ENCODE assay signal across 1 cellular context in the genomic region with DNA sequence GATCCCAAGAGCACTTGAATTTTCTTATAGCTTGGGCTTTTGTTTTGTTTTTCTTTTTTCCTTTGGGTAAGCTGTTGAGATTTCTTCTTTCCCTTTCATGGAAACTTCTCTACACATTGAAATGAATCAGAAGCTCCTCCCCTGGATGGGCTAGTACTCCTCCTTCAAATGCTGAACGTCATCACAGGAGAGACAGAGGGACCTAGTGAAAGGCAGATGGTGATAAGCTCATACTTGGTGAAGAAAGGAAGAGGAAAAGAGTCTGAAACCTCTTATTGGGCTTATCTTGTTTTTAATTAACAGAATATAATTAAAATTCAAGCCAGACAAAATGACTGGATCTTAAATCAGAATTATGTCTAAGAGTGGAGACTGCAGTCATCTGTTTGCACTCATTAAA.
TF ChIP-seq lines count a peak whose summit lies in the region.

No MANE protein-coding gene starts in this region.

TF ChIP-seq in K562, 482 proteins besides CTCF, POLR2A, EP300 and RAD21 (continued from another document and continues in another):
- TF ChIP-seq, protein P1, sequence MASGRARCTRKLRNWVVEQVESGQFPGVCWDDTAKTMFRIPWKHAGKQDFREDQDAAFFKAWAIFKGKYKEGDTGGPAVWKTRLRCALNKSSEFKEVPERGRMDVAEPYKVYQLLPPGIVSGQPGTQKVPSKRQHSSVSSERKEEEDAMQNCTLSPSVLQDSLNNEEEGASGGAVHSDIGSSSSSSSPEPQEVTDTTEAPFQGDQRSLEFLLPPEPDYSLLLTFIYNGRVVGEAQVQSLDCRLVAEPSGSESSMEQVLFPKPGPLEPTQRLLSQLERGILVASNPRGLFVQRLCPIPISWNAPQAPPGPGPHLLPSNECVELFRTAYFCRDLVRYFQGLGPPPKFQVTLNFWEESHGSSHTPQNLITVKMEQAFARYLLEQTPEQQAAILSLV (tag; IDR thresholded peaks at IDR 0.05) = no peak
- TF ChIP-seq SNRNP70 (optimal IDR thresholded peaks at IDR 0.05; ENCODE audit: low read depth, low read length) = no peak
- TF ChIP-seq XRCC4 (IDR thresholded peaks at IDR 0.05; ENCODE audit: extremely low read depth, insufficient read depth, insufficient read length) = no peak
- no peak for TF ChIP-seq PRPF4 (IDR thresholded peaks at IDR 0.05; ENCODE audit: insufficient read depth, low read depth, low read length, poor library complexity, severe bottlenecking)
- TF ChIP-seq RNF2 (IDR thresholded peaks at IDR 0.05) = no peak
- TF ChIP-seq TRIM28 (IDR thresholded peaks at IDR 0.05) = no peak
- peak in 1 of 2 experiments; percentile 46 for TF ChIP-seq AFF1 (IDR thresholded peaks at IDR 0.05; ENCODE audit: low read depth in 1 of 2, partially characterized antibody in 2 of 2)
- TF ChIP-seq ZNF239 (CRISPR knock-in tag; IDR thresholded peaks at IDR 0.05) = no peak
- no peak for TF ChIP-seq NFIC (IDR thresholded peaks at IDR 0.05)
- TF ChIP-seq CBFA2T3 (IDR thresholded peaks at IDR 0.05) = no peak
- TF ChIP-seq PKNOX1 (IDR thresholded peaks at IDR 0.05) = 0 out of 2 replicates have a peak, but pooled peaks have one; percentile 30
- no peak for TF ChIP-seq HINFP (tag; conservative IDR thresholded peaks at IDR 0.05; ENCODE audit: low read depth)
- TF ChIP-seq ATF1 (CRISPR knock-in tag; IDR thresholded peaks at IDR 0.05) = no peak; the same call in 1 of the 2 replicates
- TF ChIP-seq ATF1 (tag; IDR thresholded peaks at IDR 0.05) = peak; percentile 82
- no peak for TF ChIP-seq SLC30A9 (CRISPR knock-in tag; IDR thresholded peaks at IDR 0.05)
- no peak for TF ChIP-seq ZNF165 (CRISPR knock-in tag; IDR thresholded peaks at IDR 0.05; ENCODE audit: borderline replicate concordance)
- TF ChIP-seq RBFOX2 (IDR thresholded peaks at IDR 0.05; ENCODE audit: low read depth, low read length) = 0 out of 2 replicates have a peak, but pooled peaks have one; percentile 18
- TF ChIP-seq ZNF274 (IDR thresholded peaks at IDR 0.05; ENCODE audit: borderline replicate concordance, low read depth, low read length) = no peak
- no peak for TF ChIP-seq POLR3A (IDR thresholded peaks at IDR 0.05; ENCODE audit: borderline replicate concordance, extremely low read depth, insufficient read depth, insufficient read length)
- TF ChIP-seq, protein P2, sequence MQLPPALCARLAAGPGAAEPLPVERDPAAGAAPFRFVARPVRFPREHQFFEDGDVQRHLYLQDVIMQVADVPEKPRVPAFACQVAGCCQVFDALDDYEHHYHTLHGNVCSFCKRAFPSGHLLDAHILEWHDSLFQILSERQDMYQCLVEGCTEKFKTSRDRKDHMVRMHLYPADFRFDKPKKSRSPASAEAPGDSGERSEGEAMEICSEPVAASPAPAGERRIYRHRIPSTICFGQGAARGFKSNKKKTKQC (CRISPR knock-in tag; IDR thresholded peaks at IDR 0.05) = no peak
- no peak for TF ChIP-seq MEF2D (tag; conservative IDR thresholded peaks at IDR 0.05; ENCODE audit: low read depth)
- TF ChIP-seq PTRF (tag; IDR thresholded peaks at IDR 0.05) = no peak
- TF ChIP-seq L3MBTL2 (IDR thresholded peaks at IDR 0.05) = peak; percentile 48; the same call in 1 of the 2 replicates
- TF ChIP-seq RCOR1 (IDR thresholded peaks at IDR 0.05; ENCODE audit: borderline replicate concordance in 1 of 2, low read depth in 2 of 2, low read length in 2 of 2) = peak in 1 of 2 experiments; percentile 52; a peak in 1 of 4 replicates
- peak; percentile 89 for TF ChIP-seq MTA1 (IDR thresholded peaks at IDR 0.05; ENCODE audit: borderline replicate concordance)
- TF ChIP-seq HNRNPL (IDR thresholded peaks at IDR 0.05; ENCODE audit: low read depth, low read length) = no peak
- TF ChIP-seq EZH2 (IDR thresholded peaks at IDR 0.05; ENCODE audit: borderline replicate concordance, low read depth, low read length) = no peak
- no peak for TF ChIP-seq CUX1 (CRISPR knock-in tag; IDR thresholded peaks at IDR 0.05)
- TF ChIP-seq ZNF583 (CRISPR knock-in tag; IDR thresholded peaks at IDR 0.05) = no peak
- no peak for TF ChIP-seq ZNF699 (CRISPR knock-in tag; IDR thresholded peaks at IDR 0.05; ENCODE audit: insufficient replicate concordance)
- peak; percentile 72 for TF ChIP-seq PHF20 (IDR thresholded peaks at IDR 0.05; ENCODE audit: partially characterized antibody)
- no peak for TF ChIP-seq DPF2 (IDR thresholded peaks at IDR 0.05)
- no peak for TF ChIP-seq ZNF3 (CRISPR knock-in tag; IDR thresholded peaks at IDR 0.05)
- TF ChIP-seq POLR2H (tag; IDR thresholded peaks at IDR 0.05; ENCODE audit: low read depth) = peak; percentile 44; the same call in 1 of the 2 replicates
- TF ChIP-seq ZNF609 (CRISPR knock-in tag; IDR thresholded peaks at IDR 0.05; ENCODE audit: borderline replicate concordance) = no peak
- no peak for TF ChIP-seq U2AF1 (optimal IDR thresholded peaks at IDR 0.05; ENCODE audit: low read depth, low read length)
- TF ChIP-seq, protein P3, sequence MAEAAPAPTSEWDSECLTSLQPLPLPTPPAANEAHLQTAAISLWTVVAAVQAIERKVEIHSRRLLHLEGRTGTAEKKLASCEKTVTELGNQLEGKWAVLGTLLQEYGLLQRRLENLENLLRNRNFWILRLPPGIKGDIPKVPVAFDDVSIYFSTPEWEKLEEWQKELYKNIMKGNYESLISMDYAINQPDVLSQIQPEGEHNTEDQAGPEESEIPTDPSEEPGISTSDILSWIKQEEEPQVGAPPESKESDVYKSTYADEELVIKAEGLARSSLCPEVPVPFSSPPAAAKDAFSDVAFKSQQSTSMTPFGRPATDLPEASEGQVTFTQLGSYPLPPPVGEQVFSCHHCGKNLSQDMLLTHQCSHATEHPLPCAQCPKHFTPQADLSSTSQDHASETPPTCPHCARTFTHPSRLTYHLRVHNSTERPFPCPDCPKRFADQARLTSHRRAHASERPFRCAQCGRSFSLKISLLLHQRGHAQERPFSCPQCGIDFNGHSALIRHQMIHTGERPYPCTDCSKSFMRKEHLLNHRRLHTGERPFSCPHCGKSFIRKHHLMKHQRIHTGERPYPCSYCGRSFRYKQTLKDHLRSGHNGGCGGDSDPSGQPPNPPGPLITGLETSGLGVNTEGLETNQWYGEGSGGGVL (CRISPR knock-in tag; IDR thresholded peaks at IDR 0.05) = no peak
- TF ChIP-seq YBX1 (IDR thresholded peaks at IDR 0.05) = no peak
